Comparison of ENCODE assay signal across 8 cellular contexts in genomic region chr15:75201609-75202250, GRCh38. TPM values are rescaled to one million over a fixed set of nuclear protein-coding genes. Genes with fewer than 3 reads are reported as not detected.
DNase-seq lines count a peak whose midpoint lies in the region; ATAC-seq and TF ChIP-seq lines count a peak whose summit lies in the region.

Gene C15orf39 (plus strand): TSS chr15:75201882. CDS start chr15:75206049, 4,167 bp downstream.

- DNase-seq in GM03348 (ENCODE audit: low spot score) (peak; percentile 97), LHCN-M2 (ENCODE audit: low read depth) (peak; percentile 51), T-helper 17 cell (peak; percentile 71 to 75 (median 74)), amniotic stem cell (lab: John Stamatoyannopoulos, UW) (peak; percentile 21), left ventricle myocardium inferior (peak; percentile 74), putamen (ENCODE audit: low spot score) (peak; percentile 58), vagina (ENCODE audit: extremely low spot score in 2 of 2) (no peak)

- no peaks in the 10 kb centered on the region for H3K36me3 Mint-ChIP-seq in T-helper 17 cell (ENCODE audit: low read depth)

- peaks cover 4% of the 10 kb centered on the region for H3K27me3 Mint-ChIP-seq in T-helper 17 cell

- peak; percentile 82 to 98 for TF ChIP-seq POLR2A in vagina (IDR thresholded peaks at IDR 0.05)

- H3K4me1 Mint-ChIP-seq in T-helper 17 cell, result peaks cover 28% of the 10 kb centered on the region

- H3K36me3 ChIP-seq in left ventricle myocardium inferior (peaks cover 11% of the 10 kb centered on the region), vagina (peaks cover 0 to 8% of the 10 kb centered on the region in 2 donors)

- H3K27ac Mint-ChIP-seq in T-helper 17 cell, result peak within 1 kb of the TSS; percentile 81

- H3K4me3 ChIP-seq in left ventricle myocardium inferior (peak within 1 kb of the TSS; percentile 100), vagina (peak within 1 kb of the TSS; percentile 84 to 99)

- no peaks in the 10 kb centered on the region for H3K27me3 ChIP-seq in left ventricle myocardium inferior (ENCODE audit: low read depth)
- no peaks in the 10 kb centered on the region for H3K27me3 ChIP-seq in vagina

- peaks cover 88% of the 10 kb centered on the region for H3K4me1 ChIP-seq in left ventricle myocardium inferior
- peaks cover 59% of the 10 kb centered on the region for H3K4me1 ChIP-seq in vagina

- intact Hi-C loops in left ventricle myocardium inferior (cut with micrococcal nuclease), result loop anchor here (2.0 kb wide), 1 partner anchor 159 kb away; no protein-coding TSS in a partner anchor
- intact Hi-C loops in vagina (cut with DNase I), result loop anchor here (2.0 to 5.0 kb wide), 2 partner anchors 159 to 173 kb away; no protein-coding TSS in a partner anchor

- peak within 1 kb of the TSS; percentile 91 for H3K4me3 Mint-ChIP-seq in T-helper 17 cell

- ATAC-seq in GM21786 (IDR thresholded peaks at IDR 0.05; ENCODE audit: unreplicated experiment), result peak; percentile 31
- peak; percentile 73 for ATAC-seq in T-helper 17 cell

- H3K9me3 ChIP-seq in T-helper 17 cell (ENCODE audit: control insufficient read depth, low read length, poor library complexity, severe bottlenecking), result no peaks in the 10 kb centered on the region
- H3K9me3 ChIP-seq in left ventricle myocardium inferior (replicated peaks), result no peaks in the 10 kb centered on the region
- H3K9me3 ChIP-seq in vagina, result no peaks in the 10 kb centered on the region

- H3K27ac ChIP-seq in left ventricle myocardium inferior (replicated peaks) (peak within 1 kb of the TSS; percentile 99), vagina (peak within 1 kb of the TSS; percentile 97)

- TF ChIP-seq CTCF in left ventricle myocardium inferior (IDR thresholded peaks at IDR 0.05; ENCODE audit: borderline replicate concordance) (peak; percentile 96), vagina (IDR thresholded peaks at IDR 0.05) (peak; percentile 87 to 99 (median 89))

RNA-seq across cellular contexts. Expression of gene C15orf39, which starts in this region (rescaled TPM):
- total RNA-seq in LHCN-M2 (2014; rRNA removed) (3.1 and 3.3 TPM in 2 replicates), T-helper 17 cell (10 to 100 TPM; 30.7 to 45.6 TPM), left ventricle myocardium inferior (15.0 TPM), vagina (20.9 TPM)
- 3.0 TPM for polyA plus RNA-seq in LHCN-M2 (2012)

Comparison
In these comparisons a context has a peak if more than half of its experiments do, and no peak if none do; other contexts are left out.
1. DNase-seq: peak in GM03348 (single experiment), LHCN-M2 (single experiment), T-helper 17 cell (3 of 3), amniotic stem cell (single experiment), left ventricle myocardium inferior (single experiment) and putamen (single experiment); none in vagina (0 of 2).